11 cellular contexts compared by ENCODE assay signal in the genomic region with DNA sequence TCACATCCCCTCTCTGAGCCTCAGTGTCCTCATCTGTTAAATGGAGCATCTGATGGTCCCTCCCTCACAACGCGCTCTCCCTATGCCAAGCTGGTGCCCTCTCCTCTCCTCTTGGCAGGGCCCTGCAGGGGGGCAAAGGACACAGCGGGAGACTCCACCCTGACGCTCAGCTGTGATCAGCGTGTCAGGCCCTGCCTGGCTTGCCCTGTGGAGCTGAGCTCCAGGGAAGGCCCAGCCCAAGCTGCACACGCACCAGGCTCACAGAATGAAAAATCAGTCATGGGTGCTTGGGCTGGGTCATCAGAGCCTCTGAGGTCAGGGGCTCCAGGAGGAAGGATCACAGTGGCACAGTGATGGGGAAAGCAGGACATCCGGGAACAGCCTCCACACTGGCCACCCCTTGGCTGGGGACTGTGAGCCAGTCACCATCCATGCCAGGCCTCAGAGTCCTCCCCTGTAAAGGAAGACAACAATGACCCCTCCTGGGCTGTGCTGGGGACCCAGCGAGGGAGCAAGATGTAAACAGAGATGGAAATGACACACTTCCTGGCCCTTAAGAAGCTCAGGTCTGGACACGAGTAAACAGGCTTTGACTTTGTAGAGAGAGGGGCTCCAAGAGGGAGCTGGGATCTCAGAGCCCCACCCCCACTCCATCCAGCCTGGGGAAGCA. TPM values are rescaled to one million over a fixed set of nuclear protein-coding genes. Genes with fewer than 3 reads are reported as not detected.
DNase-seq lines count a peak whose midpoint lies in the region; ATAC-seq and FAIRE-seq lines count a peak whose summit lies in the region.
"Had no signal": no experiment of that assay in that cellular context is flagged by ENCODE, and none has a peak within 500 bp of the region (broad histone marks: within the 10 kb centered on the region; RNA-seq: fewer than 3 reads in every experiment).

No MANE protein-coding gene starts in this region.

- no peak for FAIRE-seq in HTR-8/SVneo (lab: Jason Lieb, UNC)
- FAIRE-seq: frontal cortex had no signal

- ATAC-seq in left lobe of liver (peak; percentile 48), GM18861 (IDR thresholded peaks at IDR 0.05; ENCODE audit: unreplicated experiment) (no peak)
- ATAC-seq in stimulated activated effector memory CD8-positive, alpha-beta T cell treated with anti-CD3 and anti-CD28 coated beads, Interleukin-12 subunit alpha, Interleukin-12 subunit beta, amount 100 ng/mL, for 72 hours: peak; percentile 46

- no peaks in the 10 kb centered on the region for H3K36me3 Mint-ChIP-seq in stimulated activated effector memory CD8-positive, alpha-beta T cell treated with anti-CD3 and anti-CD28 coated beads, Interleukin-12 subunit alpha, Interleukin-12 subunit beta, amount 100 ng/mL, for 72 hours

- peaks cover 2% of the 10 kb centered on the region for H3K9me3 Mint-ChIP-seq in stimulated activated effector memory CD8-positive, alpha-beta T cell treated with anti-CD3 and anti-CD28 coated beads, Interleukin-12 subunit alpha, Interleukin-12 subunit beta, amount 100 ng/mL, for 72 hours

- H3K27ac ChIP-seq in caudate nucleus (ENCODE audit: low read depth, low read length): peak overlapping the region; percentile 82
- H3K27ac ChIP-seq: VCaP had no signal

- no peak overlapping the region for H3K4me3 Mint-ChIP-seq in stimulated activated effector memory CD8-positive, alpha-beta T cell treated with anti-CD3 and anti-CD28 coated beads, Interleukin-12 subunit alpha, Interleukin-12 subunit beta, amount 100 ng/mL, for 72 hours

- H3K4me1 Mint-ChIP-seq in stimulated activated effector memory CD8-positive, alpha-beta T cell treated with anti-CD3 and anti-CD28 coated beads, Interleukin-12 subunit alpha, Interleukin-12 subunit beta, amount 100 ng/mL, for 72 hours: peaks cover 8% of the 10 kb centered on the region

- DNase-seq in HTR-8/SVneo (ENCODE audit: insufficient read length, low spot score) (peak; percentile 50), caudate nucleus (lab: John Stamatoyannopoulos, UW) (no peak), left lobe of liver (ENCODE audit: low spot score) (no peak), AG08396 (ENCODE audit: low spot score) (no peak), NCI-H2029 (lab: John Stamatoyannopoulos, UW) (no peak), AG20443 (ENCODE audit: low spot score) (no peak)
- no peak for DNase-seq in stimulated activated effector memory CD8-positive, alpha-beta T cell treated with anti-CD3 and anti-CD28 coated beads, Interleukin-12 subunit alpha, Interleukin-12 subunit beta, amount 100 ng/mL, for 72 hours (ENCODE audit: low spot score in 2 of 2)
- DNase-seq: DMS53 had no signal

- peak overlapping the region; percentile 34 for H3K27ac Mint-ChIP-seq in stimulated activated effector memory CD8-positive, alpha-beta T cell treated with anti-CD3 and anti-CD28 coated beads, Interleukin-12 subunit alpha, Interleukin-12 subunit beta, amount 100 ng/mL, for 72 hours

RNA-seq across cellular contexts. Expression of a gene that starts 36.6 kb away (rescaled TPM):
- total RNA-seq in left lobe of liver: 862 TPM

RNA-seq across cellular contexts. Expression of a gene that starts 38.0 kb away (rescaled TPM):
- 0.43 TPM for total RNA-seq in left lobe of liver
